Comparison of ENCODE assay signal across 2 cellular contexts in genomic region chr16:28807445-28808120, GRCh38. TPM values are rescaled to one million over a fixed set of nuclear protein-coding genes. Genes with fewer than 3 reads are reported as not detected.
"Had no signal": no experiment of that assay in that cellular context is flagged by ENCODE, and none has a peak within 500 bp of the region (broad histone marks: within the 10 kb centered on the region; RNA-seq: fewer than 3 reads in every experiment).

No MANE protein-coding gene starts in this region.

RNA-seq across cellular contexts. Expression of gene NPIPB9, which starts 56.0 kb away (rescaled TPM):
- total RNA-seq: HT-29, M059J had no signal
